In the genomic region with DNA sequence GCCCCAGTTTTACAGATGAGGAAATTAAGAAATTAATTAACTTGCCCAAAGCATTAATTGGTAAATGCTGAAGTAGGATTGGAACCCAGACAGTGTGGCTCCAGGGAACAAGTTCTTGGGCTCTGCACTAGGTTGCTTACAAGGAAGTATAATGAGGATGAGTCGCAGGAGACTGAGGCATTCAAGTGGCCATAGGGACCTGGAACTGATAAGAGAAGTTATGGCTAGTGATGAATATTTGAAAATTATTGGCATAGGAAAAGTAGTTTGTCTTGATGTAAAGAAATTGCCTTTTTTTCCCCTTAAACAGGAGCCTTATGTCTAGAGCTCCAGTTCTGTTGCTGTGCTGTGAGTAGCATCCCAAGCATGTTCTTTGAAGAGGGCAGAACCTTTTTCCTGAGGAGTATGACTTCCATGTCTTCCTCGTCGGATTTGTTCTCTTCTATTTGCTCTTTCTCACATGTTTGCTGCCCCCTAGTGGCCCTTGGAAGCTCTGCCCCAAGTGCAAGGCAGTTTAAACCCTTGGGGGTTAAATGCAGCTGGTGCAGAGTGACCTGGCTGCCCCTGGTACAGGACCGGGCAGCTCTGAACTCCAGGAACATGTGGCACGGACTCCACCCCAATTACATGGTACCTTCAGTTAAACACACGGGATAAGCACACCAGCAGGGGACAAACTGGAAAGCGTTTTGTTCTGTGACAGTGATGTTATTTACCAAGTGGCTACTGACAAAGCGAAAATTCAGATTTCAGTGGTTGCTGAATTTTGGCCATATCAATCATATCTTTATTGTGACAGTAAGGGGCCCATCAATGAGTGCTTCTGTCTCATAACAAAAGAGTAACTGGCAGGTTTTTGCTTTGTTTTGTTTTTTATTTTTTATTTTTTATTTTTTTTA, we compare ENCODE assay signal across 8 cellular contexts.
DNase-seq lines count a peak whose midpoint lies in the region; ATAC-seq, FAIRE-seq and TF ChIP-seq lines count a peak whose summit lies in the region.

No MANE protein-coding gene starts in this region.

- intact Hi-C loops in left colon (cut with DNase I, micrococcal nuclease) = loop anchor here (2.0 to 10.0 kb wide), 2 partner anchors 316 to 320 kb away; no protein-coding TSS in a partner anchor

- no peak for TF ChIP-seq POLR2A in GM12892 (IDR thresholded peaks at IDR 0.05; ENCODE audit: low read depth, low read length)

- FAIRE-seq in GM12892 (lab: Jason Lieb, UNC) = peak; percentile 98

- peak; percentile 76 for ATAC-seq in HG03095 (IDR thresholded peaks at IDR 0.05; ENCODE audit: unreplicated experiment)
- ATAC-seq in activated CD4-positive, CD25-positive, alpha-beta regulatory T cell treated with anti-CD3 and anti-CD28 coated beads, Interleukin-2, amount 50 U/mL, for 24 hours = peak; percentile 44 to 64
- peak; percentile 75 for ATAC-seq in left colon
- no peak for ATAC-seq in GM21737 (IDR thresholded peaks at IDR 0.05; ENCODE audit: unreplicated experiment)

- DNase-seq in GM12892 (ENCODE audit: insufficient read length) (peak; percentile 21), NCI-H226 (peak; percentile 67), left colon (peak; percentile 46 to 75)
- DNase-seq in central memory CD4-positive, alpha-beta T cell = peak; percentile 33
- DNase-seq in stimulated activated CD4-positive, alpha-beta T cell treated with anti-CD3 and anti-CD28 coated beads, Interleukin-4, amount 100 ng/mL, for 24 hours = peak; percentile 70
